ENCODE assay signal across 12 cellular contexts in the genomic region with DNA sequence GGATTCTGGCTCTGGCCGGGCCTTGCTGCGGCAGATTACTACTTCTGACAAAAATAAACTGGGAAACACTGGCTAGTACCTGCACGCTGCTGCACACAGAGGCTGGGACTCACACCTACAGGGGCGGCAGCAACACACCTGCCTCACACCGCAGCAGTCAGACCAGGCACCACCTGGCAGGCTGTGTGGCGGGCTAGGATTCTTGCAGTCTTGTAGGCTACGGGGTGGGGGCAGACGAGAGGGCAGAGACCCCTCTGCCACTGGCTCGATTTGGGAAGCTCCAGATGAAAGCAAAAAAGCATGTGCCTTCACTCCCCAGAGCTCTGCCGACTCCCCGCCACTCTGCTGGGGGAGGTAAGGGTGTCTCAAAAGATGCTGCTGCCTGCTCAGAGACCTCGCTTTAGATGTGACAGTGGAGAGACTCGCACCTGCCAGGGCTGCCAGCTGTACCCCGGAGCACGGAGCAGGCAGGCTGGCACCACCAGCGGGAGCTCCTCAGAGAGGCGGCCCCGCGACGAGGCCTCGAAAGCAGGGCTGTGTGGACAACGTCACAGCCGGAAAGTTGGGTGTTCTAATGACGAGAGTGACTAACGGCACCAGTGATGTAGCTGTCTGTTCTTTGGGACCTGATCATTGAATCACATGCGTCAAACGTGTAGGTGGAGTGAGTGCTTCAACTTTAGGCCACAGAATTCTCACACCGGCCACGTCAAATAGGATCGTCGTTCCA.
"Had no signal": no experiment of that assay in that cellular context is flagged by ENCODE, and none has a peak within 500 bp of the region (broad histone marks: within the 10 kb centered on the region; RNA-seq: fewer than 3 reads in every experiment).

No MANE protein-coding gene starts in this region.

- DNase-seq: colonic mucosa; effector CD4-positive, alpha-beta T cell; foreskin melanocyte; left ventricle myocardium superior; naive thymus-derived CD4-positive, alpha-beta T cell; small intestine; stimulated activated CD4-positive, alpha-beta T cell treated with anti-CD3 and anti-CD28 coated beads, Interleukin-12 subunit alpha, Interleukin-12 subunit beta, amount 100 ng/mL, for 4 hours; stimulated activated naive CD4-positive, alpha-beta T cell treated with Interleukin-2 at 50 U/mL for 16 hours; trophoblast cell had no signal

- H3K4me3 ChIP-seq: colonic mucosa, hepatocyte, right atrium auricular region had no signal

- H3K27me3 Mint-ChIP-seq: naive thymus-derived CD4-positive, alpha-beta T cell had no signal

- H3K36me3 ChIP-seq: colonic mucosa had no signal

- H3K4me1 ChIP-seq: colonic mucosa, right atrium auricular region had no signal

- H3K9me3 ChIP-seq: colonic mucosa, right atrium auricular region had no signal

- H3K27me3 ChIP-seq: colonic mucosa, hepatocyte, right atrium auricular region had no signal

- H3K27ac Mint-ChIP-seq: naive thymus-derived CD4-positive, alpha-beta T cell had no signal

- H3K27ac ChIP-seq: colonic mucosa, hepatocyte, right atrium auricular region had no signal

- H3K4me2 ChIP-seq: hepatocyte had no signal

- H2AFZ ChIP-seq: hepatocyte had no signal

- H3K4me3 Mint-ChIP-seq: naive thymus-derived CD4-positive, alpha-beta T cell had no signal

- ATAC-seq: left colon; left ventricle myocardium superior; naive thymus-derived CD4-positive, alpha-beta T cell had no signal
